ENCODE assay signal across 15 cellular contexts in genomic region chr19:46623915-46624502, GRCh38. TPM values are rescaled to one million over a fixed set of nuclear protein-coding genes. Genes with fewer than 3 reads are reported as not detected.
DNase-seq lines count a peak whose midpoint lies in the region; ATAC-seq and TF ChIP-seq lines count a peak whose summit lies in the region.
"Had no signal": no experiment of that assay in that cellular context is flagged by ENCODE, and none has a peak within 500 bp of the region (broad histone marks: within the 10 kb centered on the region; RNA-seq: fewer than 3 reads in every experiment).

No MANE protein-coding gene starts in this region.

- DNase-seq in activated CD4-positive, alpha-beta T cell treated with anti-CD3 and anti-CD28 coated beads for 36 hours = no peak
- no peak for DNase-seq in activated CD4-positive, alpha-beta T cell treated with anti-CD3 and anti-CD28 coated beads, Interleukin-2, amount 50 U/mL, for 4 hours
- DNase-seq in T-cell (no peak), right atrium auricular region (ENCODE audit: low spot score) (no peak), stomach (no peak), GF-D8 (lab: John Stamatoyannopoulos, UW) (no peak), Caco-2 (no peak)
- no peak for DNase-seq in CD4-positive, alpha-beta memory T cell
- DNase-seq: anterior cingulate cortex, islet precursor cell, NCI-H1436, PC-9 had no signal

- peak overlapping the region; percentile 92 for H3K27ac Mint-ChIP-seq in activated CD4-positive, alpha-beta T cell treated with anti-CD3 and anti-CD28 coated beads for 36 hours
- H3K27ac Mint-ChIP-seq in T-cell (peak overlapping the region in 1 of 2 donors; percentile 78), Caco-2 (ENCODE audit: unreplicated experiment) (no peak overlapping the region)
- peak overlapping the region in 3 of 7 donors; percentile 22 to 62 (median 60) for H3K27ac Mint-ChIP-seq in CD4-positive, alpha-beta memory T cell
- H3K27ac Mint-ChIP-seq: WTC11 had no signal

- H3K4me3 Mint-ChIP-seq in activated CD4-positive, alpha-beta T cell treated with anti-CD3 and anti-CD28 coated beads for 36 hours = peak overlapping the region; percentile 82
- H3K4me3 Mint-ChIP-seq in T-cell (peak overlapping the region in 2 of 3 donors; percentile 21 to 84), Caco-2 (ENCODE audit: unreplicated experiment) (no peak overlapping the region)
- H3K4me3 Mint-ChIP-seq in CD4-positive, alpha-beta memory T cell = peak overlapping the region in 3 of 8 donors; percentile 17 to 79 (median 20)
- H3K4me3 Mint-ChIP-seq: WTC11 had no signal

- no TSS peak for BruUV-seq in Caco-2 (replicated peaks; lab: Mats Ljungman, UMichigan)

- WGBS in stomach, 5 donors = 83 to 91% (median 89%) methylated on average over 19 to 35 of the region's 35 CpGs

- no peaks in the 10 kb centered on the region for H3K27me3 ChIP-seq in right atrium auricular region
- H3K27me3 ChIP-seq in stomach = no peaks in the 10 kb centered on the region
- no peaks in the 10 kb centered on the region for H3K27me3 ChIP-seq in Caco-2 (replicated peaks; ENCODE audit: control insufficient read depth, insufficient read depth, low read length)
- H3K27me3 ChIP-seq in CD4-positive, alpha-beta memory T cell (ENCODE audit: insufficient read depth, low read length) = no peaks in the 10 kb centered on the region

- TF ChIP-seq EP300 in stomach (IDR thresholded peaks at IDR 0.05) = no peak

- H3K9me3 Mint-ChIP-seq in activated CD4-positive, alpha-beta T cell treated with anti-CD3 and anti-CD28 coated beads for 36 hours (ENCODE audit: low read depth) = no peaks in the 10 kb centered on the region
- H3K9me3 Mint-ChIP-seq in T-cell = no peaks in the 10 kb centered on the region
- no peaks in the 10 kb centered on the region for H3K9me3 Mint-ChIP-seq in Caco-2 (ENCODE audit: unreplicated experiment)
- H3K9me3 Mint-ChIP-seq in CD4-positive, alpha-beta memory T cell = no peaks in the 10 kb centered on the region
- H3K9me3 Mint-ChIP-seq: WTC11 had no signal

- ATAC-seq in activated CD4-positive, alpha-beta T cell treated with anti-CD3 and anti-CD28 coated beads for 36 hours = no peak
- no peak for ATAC-seq in T-cell (replicated peaks in 1 of 4)

- H3K36me3 ChIP-seq in right atrium auricular region (no peaks in the 10 kb centered on the region), stomach (no peaks in the 10 kb centered on the region), Caco-2 (ENCODE audit: control insufficient read depth, insufficient read depth, low read length) (no peaks in the 10 kb centered on the region)
- no peaks in the 10 kb centered on the region for H3K36me3 ChIP-seq in CD4-positive, alpha-beta memory T cell (ENCODE audit: insufficient read depth, low read length)

- H3K27ac ChIP-seq in right atrium auricular region = peak overlapping the region; percentile 72 to 83
- H3K27ac ChIP-seq in stomach = peak overlapping the region in 4 of 5 donors; percentile 84 to 87 (median 86)
- H3K27ac ChIP-seq in CD4-positive, alpha-beta memory T cell (ENCODE audit: low read depth, low read length) = no peak overlapping the region
- H3K27ac ChIP-seq: PC-9 had no signal

- no peaks in the 10 kb centered on the region for H3K9me3 ChIP-seq in right atrium auricular region
- H3K9me3 ChIP-seq in stomach = no peaks in the 10 kb centered on the region
- H3K9me3 ChIP-seq in Caco-2 = no peaks in the 10 kb centered on the region
- H3K9me3 ChIP-seq in CD4-positive, alpha-beta memory T cell (ENCODE audit: control insufficient read depth in 1 of 2, low read length in 2 of 2) = no peaks in the 10 kb centered on the region
- H3K9me3 ChIP-seq: A549 had no signal

- H3K36me3 Mint-ChIP-seq in activated CD4-positive, alpha-beta T cell treated with anti-CD3 and anti-CD28 coated beads for 36 hours (ENCODE audit: low read depth) = peaks cover 33% of the 10 kb centered on the region
- no peaks in the 10 kb centered on the region for H3K36me3 Mint-ChIP-seq in T-cell
- no peaks in the 10 kb centered on the region for H3K36me3 Mint-ChIP-seq in Caco-2 (ENCODE audit: insufficient read depth, unreplicated experiment)
- no peaks in the 10 kb centered on the region for H3K36me3 Mint-ChIP-seq in CD4-positive, alpha-beta memory T cell
- H3K36me3 Mint-ChIP-seq: WTC11 had no signal

- intact Hi-C loops in activated CD4-positive, alpha-beta T cell treated with anti-CD3 and anti-CD28 coated beads for 36 hours (cut with DNase I, micrococcal nuclease) = loop anchor here in 1 of 2 experiments (5.0 kb wide), 1 partner anchor 163 kb away; the partner anchor contains the start of gene SLC1A5
- intact Hi-C loops in stomach (cut with DNase I; ENCODE audit: low total_unique reads) = no loop called here
- intact Hi-C loops in Caco-2 (cut with micrococcal nuclease; ENCODE audit: unreplicated experiment) = no loop called here
- intact Hi-C loops in CD4-positive, alpha-beta memory T cell (cut with micrococcal nuclease) = no loop called here

- H3K4me3 ChIP-seq in right atrium auricular region (peak overlapping the region; percentile 33 to 38), stomach (peak overlapping the region; percentile 29 to 40 (median 33)), Caco-2 (ENCODE audit: low read depth, low read length) (no peak overlapping the region)
- H3K4me3 ChIP-seq in CD4-positive, alpha-beta memory T cell (ENCODE audit: low read length in 2 of 2) = no peak overlapping the region
- H3K4me3 ChIP-seq: A549, PC-9 had no signal

- no peak for TF ChIP-seq POLR2A in stomach (IDR thresholded peaks at IDR 0.05)

- CTCF ChIA-PET in activated CD4-positive, alpha-beta T cell treated with anti-CD3 and anti-CD28 coated beads for 36 hours (lab: Charles Lee) = interaction anchor here (2.5 to 4.0 kb wide), 2 partner anchors 10 to 11 kb away, joined by 10 to 12 read pairs; no protein-coding TSS in a partner anchor
- CTCF ChIA-PET in T-cell (lab: Charles Lee) (no interaction called here), Caco-2 (lab: Charles Lee) (no interaction called here)
- CTCF ChIA-PET in CD4-positive, alpha-beta memory T cell (lab: Charles Lee; ENCODE audit: partially characterized antibody) = interaction anchor here (2.0 kb wide), 1 partner anchor 7 kb away, joined by 7 read pairs; no protein-coding TSS in a partner anchor

- TF ChIP-seq CTCF in right atrium auricular region (IDR thresholded peaks at IDR 0.05) = no peak
- TF ChIP-seq CTCF in stomach (IDR thresholded peaks at IDR 0.05) = no peak
- no peak for TF ChIP-seq CTCF in Caco-2 (IDR thresholded peaks at IDR 0.05; ENCODE audit: insufficient read depth in 1 of 2, low read depth in 1 of 2, low read length in 1 of 2, severe bottlenecking in 1 of 2, unreplicated experiment in 1 of 2)

- no peaks in the 10 kb centered on the region for H3K27me3 Mint-ChIP-seq in activated CD4-positive, alpha-beta T cell treated with anti-CD3 and anti-CD28 coated beads for 36 hours
- H3K27me3 Mint-ChIP-seq in T-cell (no peaks in the 10 kb centered on the region), Caco-2 (ENCODE audit: insufficient read depth, unreplicated experiment) (no peaks in the 10 kb centered on the region)
- peaks cover 0 to 2% of the 10 kb centered on the region in 2 donors for H3K27me3 Mint-ChIP-seq in CD4-positive, alpha-beta memory T cell

- H3K4me1 Mint-ChIP-seq in activated CD4-positive, alpha-beta T cell treated with anti-CD3 and anti-CD28 coated beads for 36 hours = peaks cover 54% of the 10 kb centered on the region
- H3K4me1 Mint-ChIP-seq in T-cell (peaks cover 38 to 66% (median 53%) of the 10 kb centered on the region in 3 donors), Caco-2 (ENCODE audit: low read depth, unreplicated experiment) (no peaks in the 10 kb centered on the region)
- peaks cover 12 to 41% (median 20%) of the 10 kb centered on the region in 4 donors for H3K4me1 Mint-ChIP-seq in CD4-positive, alpha-beta memory T cell

- H3K4me1 ChIP-seq in right atrium auricular region (peaks cover 0 to 69% of the 10 kb centered on the region in 2 donors), stomach (peaks cover 45 to 70% (median 56%) of the 10 kb centered on the region in 4 donors), Caco-2 (peaks cover 14% of the 10 kb centered on the region)
- peaks cover 40% of the 10 kb centered on the region for H3K4me1 ChIP-seq in CD4-positive, alpha-beta memory T cell (ENCODE audit: insufficient read depth, low read length)

- POLR2A ChIA-PET in activated CD4-positive, alpha-beta T cell treated with anti-CD3 and anti-CD28 coated beads for 36 hours (lab: Charles Lee) = no interaction called here
- POLR2A ChIA-PET in T-cell (lab: Charles Lee) (interaction anchor here in 1 of 2 donors (1.3 kb wide), 1 partner anchor 37 kb away, joined by 4 read pairs; the partner anchor contains the start of gene DACT3), Caco-2 (lab: Charles Lee) (no interaction called here)
- POLR2A ChIA-PET in CD4-positive, alpha-beta memory T cell (lab: Charles Lee; ENCODE audit: partially characterized antibody) = interaction anchor here (1.6 kb wide), 1 partner anchor 12 kb away, joined by 5 read pairs; no protein-coding TSS in a partner anchor

RNA-seq across cellular contexts. Expression of gene PTGIR, which starts 0.9 kb away (rescaled TPM):
- 10 to 100 TPM; 40.1 to 41.0 TPM for total RNA-seq in activated CD4-positive, alpha-beta T cell treated with anti-CD3 and anti-CD28 coated beads for 36 hours
- total RNA-seq in T-cell = 1 to 10 TPM; 1.2 to 5.4 (median 3.5) TPM
- 10 to 100 TPM in 1 of 2 donors, 1 to 10 TPM in 1; 7.0 to 20.6 TPM for total RNA-seq in right atrium auricular region
- total RNA-seq in stomach = 1 to 10 TPM in 3 of 5 donors, not detected in 2; 1.8 to 6.7 (median 5.8) TPM
- 1 to 10 TPM; 1.6 to 1.7 (median 1.6) TPM for polyA plus RNA-seq in stomach
- total RNA-seq in Caco-2 (2022) = not detected in 2 replicates
- total RNA-seq in CD4-positive, alpha-beta memory T cell = 1 to 10 TPM; 1.0 to 1.9 TPM
- under 1 TPM; 0.11 to 0.75 TPM for polyA plus RNA-seq in CD4-positive, alpha-beta memory T cell

RNA-seq across cellular contexts. Expression of gene GNG8, which starts 12.0 kb away (rescaled TPM):
- total RNA-seq in activated CD4-positive, alpha-beta T cell treated with anti-CD3 and anti-CD28 coated beads for 36 hours = 10 to 100 TPM; 13.8 to 17.4 TPM
- total RNA-seq in T-cell (1 to 10 TPM in 3 of 5 donors, not detected in 2; 3.3 to 7.9 (median 3.6) TPM), right atrium auricular region (not detected), stomach (not detected), Caco-2 (2022) (not detected in 2 replicates)
- polyA plus RNA-seq in stomach = not detected
- not detected for total RNA-seq in CD4-positive, alpha-beta memory T cell
- not detected for polyA plus RNA-seq in CD4-positive, alpha-beta memory T cell
- total RNA-seq: epithelial cell of proximal tubule, PC-9, WTC11 had no signal
- polyA plus RNA-seq: A549 had no signal

RNA-seq across cellular contexts. Expression of gene CALM3, which starts 22.9 kb away (rescaled TPM):
- total RNA-seq in activated CD4-positive, alpha-beta T cell treated with anti-CD3 and anti-CD28 coated beads for 36 hours = 100 to 1,000 TPM; 493 to 631 TPM
- total RNA-seq in T-cell (100 to 1,000 TPM; 183 to 256 (median 208) TPM), right atrium auricular region (100 to 1,000 TPM; 210 to 296 TPM), stomach (100 to 1,000 TPM in 4 of 5 donors, 10 to 100 TPM in 1; 94.7 to 147 (median 106) TPM), Caco-2 (2022) (465 and 484 TPM in 2 replicates)
- polyA plus RNA-seq in stomach = 100 to 1,000 TPM in 2 of 3 donors, 10 to 100 TPM in 1; 84.2 to 203 (median 174) TPM
- 100 to 1,000 TPM; 206 to 212 TPM for total RNA-seq in CD4-positive, alpha-beta memory T cell
- polyA plus RNA-seq in CD4-positive, alpha-beta memory T cell = 100 to 1,000 TPM; 169 to 176 TPM

RNA-seq across cellular contexts. Expression of gene DACT3, which starts 37.0 kb away (rescaled TPM):
- total RNA-seq in activated CD4-positive, alpha-beta T cell treated with anti-CD3 and anti-CD28 coated beads for 36 hours = 1 to 10 TPM; 2.9 to 3.1 TPM
- total RNA-seq in T-cell = under 1 TPM; 0.15 to 0.56 (median 0.37) TPM
- total RNA-seq in right atrium auricular region = 10 to 100 TPM; 23.5 to 25.9 TPM
- 10 to 100 TPM in 4 of 5 donors, 1 to 10 TPM in 1; 9.7 to 29.9 (median 11.1) TPM for total RNA-seq in stomach
- 10 to 100 TPM in 1 of 3 donors, 1 to 10 TPM in 2; 6.1 to 10.5 (median 6.4) TPM for polyA plus RNA-seq in stomach
- 0.39 and 0.75 TPM in 2 replicates for total RNA-seq in Caco-2 (2022)
- not detected for total RNA-seq in CD4-positive, alpha-beta memory T cell
- polyA plus RNA-seq in CD4-positive, alpha-beta memory T cell = not detected
- total RNA-seq: epithelial cell of proximal tubule had no signal

Comparison
In these comparisons a context has a peak if more than half of its experiments do, and no peak if none do; other contexts are left out.
1. H3K4me3 ChIP-seq: peak in right atrium auricular region (2 of 2) and stomach (4 of 4); none in Caco-2 (single experiment) and CD4-positive, alpha-beta memory T cell (0 of 2).
2. CTCF ChIA-PET loops: an anchor here in activated CD4-positive, alpha-beta T cell treated with anti-CD3 and anti-CD28 coated beads for 36 hours (2.5 to 4.0 kb wide) and CD4-positive, alpha-beta memory T cell (2.0 kb wide); none called in T-cell and Caco-2.